ENCODE assay signal across 1 cellular context in the genomic region with DNA sequence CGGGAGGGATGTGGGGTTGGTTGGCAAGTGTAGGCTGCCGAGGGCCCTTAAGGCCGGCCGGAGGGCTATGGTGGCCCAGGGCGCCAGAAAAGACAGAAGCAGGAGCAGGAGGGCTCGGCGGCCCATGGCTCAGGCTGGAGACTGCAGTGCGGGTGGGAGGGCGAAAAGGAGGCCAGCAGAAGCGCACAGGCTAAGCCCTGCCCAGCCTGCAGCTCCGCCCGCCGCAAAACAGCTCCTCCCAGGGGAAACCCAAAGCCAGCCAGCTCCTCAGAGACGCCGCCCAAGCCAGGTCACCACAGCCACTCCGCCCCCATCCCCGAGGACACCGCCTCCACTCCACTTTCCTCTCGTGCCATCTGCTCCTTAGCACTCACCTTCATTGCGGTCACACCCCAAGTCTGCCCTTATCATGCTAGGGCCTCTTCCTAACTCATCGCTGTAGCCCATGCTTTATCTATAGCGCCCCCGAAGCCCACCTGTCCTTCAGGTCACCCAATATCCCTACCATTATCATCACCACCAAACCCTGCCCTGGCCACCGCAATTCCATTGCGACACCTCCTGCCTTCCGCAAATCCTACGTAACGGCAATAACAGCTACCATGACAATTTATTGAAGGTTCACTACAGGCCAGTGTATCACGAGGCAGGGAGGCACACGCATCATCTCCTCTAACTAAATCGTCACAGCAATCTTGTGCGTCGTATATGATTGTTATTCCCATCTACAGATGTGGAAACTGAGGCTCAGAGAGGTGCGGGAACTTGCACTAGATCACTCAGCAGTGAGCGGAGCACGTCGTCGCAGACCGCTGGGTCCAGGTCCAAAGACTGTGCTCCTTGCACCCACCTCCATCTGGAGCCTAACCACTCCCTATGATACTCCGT.
A peak's percentile ranks its signal among the peaks of the same experiment; 100 is the strongest.
TF ChIP-seq lines count a peak whose summit lies in the region.

Gene PRCP, minus strand, starts transcription at position 154 of the 888 bp plus-strand sequence. Its CDS starts 28 bp downstream, at position 126.

TF ChIP-seq in H1, 55 proteins besides CTCF, POLR2A, EP300 and RAD21:
- peak; percentile 75 for TF ChIP-seq SAP30 (IDR thresholded peaks at IDR 0.05; ENCODE audit: insufficient read depth, insufficient replicate concordance, low read length)
- TF ChIP-seq CEBPB (IDR thresholded peaks at IDR 0.05; ENCODE audit: low read depth, low read length), result peak; percentile 64
- TF ChIP-seq GTF2F1 (IDR thresholded peaks at IDR 0.05; ENCODE audit: borderline replicate concordance, low read depth, low read length), result no peak
- TF ChIP-seq CREB1 (IDR thresholded peaks at IDR 0.05), result 0 out of 2 replicates have a peak, but pooled peaks have one; percentile 13
- TF ChIP-seq HDAC2 (IDR thresholded peaks at IDR 0.05; ENCODE audit: borderline replicate concordance in 1 of 2, low read depth in 2 of 2, low read length in 2 of 2), result 0 out of 4 replicates have a peak, but pooled peaks of 1 of the 2 experiments have one; percentile 4
- TF ChIP-seq EGR1 (IDR thresholded peaks at IDR 0.05; ENCODE audit: borderline replicate concordance, low read depth, low read length), result no peak
- TF ChIP-seq TBP (IDR thresholded peaks at IDR 0.05; ENCODE audit: low read depth, low read length), result peak; percentile 74
- TF ChIP-seq TAF1 (IDR thresholded peaks at IDR 0.05; ENCODE audit: low read depth, low read length), result peak; percentile 93
- no peak for TF ChIP-seq CBX8 (IDR thresholded peaks at IDR 0.05; ENCODE audit: borderline replicate concordance, low read depth, low read length)
- no peak for TF ChIP-seq NANOG (IDR thresholded peaks at IDR 0.05; ENCODE audit: insufficient read depth, low read depth, low read length, poor library complexity, severe bottlenecking)
- TF ChIP-seq POLR2AphosphoS5 (IDR thresholded peaks at IDR 0.05; ENCODE audit: low read depth, low read length), result peak; percentile 91
- TF ChIP-seq MAX (IDR thresholded peaks at IDR 0.05), result peak; percentile 50
- TF ChIP-seq SP2 (IDR thresholded peaks at IDR 0.05; ENCODE audit: low read length), result no peak
- TF ChIP-seq ASH2L (IDR thresholded peaks at IDR 0.05; ENCODE audit: low read length), result peak; percentile 72
- TF ChIP-seq TAF7 (optimal IDR thresholded peaks at IDR 0.05; ENCODE audit: borderline replicate concordance, low read depth, low read length), result peak; percentile 63
- TF ChIP-seq KDM4A (IDR thresholded peaks at IDR 0.05; ENCODE audit: low read depth, low read length, severe bottlenecking), result peak; percentile 94
- TF ChIP-seq KDM1A (IDR thresholded peaks at IDR 0.05; ENCODE audit: borderline replicate concordance, low read length), result peak; percentile 93
- peak in 1 of 2 experiments; percentile 65; a peak in 1 of 4 replicates for TF ChIP-seq SIN3A (conservative IDR thresholded peaks at IDR 0.05 in 1 of 2, IDR thresholded peaks at IDR 0.05 in 1 of 2; ENCODE audit: low read depth in 1 of 2, low read length in 2 of 2)
- peak; percentile 70; the same call in 1 of the 2 replicates for TF ChIP-seq RBBP5 (IDR thresholded peaks at IDR 0.05; ENCODE audit: borderline replicate concordance, low read depth, low read length)
- peak; percentile 75 for TF ChIP-seq PHF8 (conservative IDR thresholded peaks at IDR 0.05; ENCODE audit: low read depth, low read length)
